Comparison of ENCODE assay signal across 12 cellular contexts in the genomic region with DNA sequence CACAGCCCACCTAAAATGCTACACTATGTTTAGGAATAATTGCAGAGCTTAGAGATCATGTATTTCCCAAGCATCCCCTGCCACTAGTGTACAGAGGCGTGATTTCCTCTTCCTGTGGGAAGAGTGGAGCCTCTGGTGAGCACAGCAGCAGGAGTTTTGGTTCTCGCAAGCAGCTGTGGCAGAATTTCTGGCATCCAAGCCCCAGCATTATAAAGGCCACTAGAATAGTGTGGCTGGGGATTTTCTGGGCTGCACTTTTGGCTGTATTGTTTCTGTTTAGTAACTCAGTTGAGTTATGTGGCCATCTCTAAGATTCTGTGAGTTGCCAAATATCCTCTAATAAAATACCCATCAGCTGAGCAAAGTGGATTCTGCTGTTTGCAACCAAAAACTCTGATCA.
"Had no signal": no experiment of that assay in that cellular context is flagged by ENCODE, and none has a peak within 500 bp of the region (broad histone marks: within the 10 kb centered on the region; RNA-seq: fewer than 3 reads in every experiment).

No MANE protein-coding gene starts in this region.

- H3K36me3 ChIP-seq: ascending aorta, thoracic aorta had no signal

- H3K4me3 Mint-ChIP-seq: activated CD4-positive, alpha-beta memory T cell treated with anti-CD3 and anti-CD28 coated beads for 36 hours; activated naive CD8-positive, alpha-beta T cell treated with anti-CD3 and anti-CD28 coated beads, Interleukin-2, amount 10 ng/mL, durations not matched to agents 7 days and 5 days; nephron progenitor cell; stimulated activated naive CD8-positive, alpha-beta T cell treated with anti-CD3 and anti-CD28 coated beads, Interleukin-15, Interleukin-2, amounts not matched to agents 100 ng/mL and 50 ng/mL, for 24 hours; T-helper 2 cell treated with Interferon-gamma antibody and Interleukin-4, amounts not matched to agents 5 μg/mL and 100 μg/mL, for 36 hours had no signal

- H3K4me3 ChIP-seq: ascending aorta, thoracic aorta had no signal

- H3K9me3 Mint-ChIP-seq: activated CD4-positive, alpha-beta memory T cell treated with anti-CD3 and anti-CD28 coated beads for 36 hours; activated naive CD8-positive, alpha-beta T cell treated with anti-CD3 and anti-CD28 coated beads, Interleukin-2, amount 10 ng/mL, durations not matched to agents 7 days and 5 days; nephron progenitor cell; stimulated activated naive CD8-positive, alpha-beta T cell treated with anti-CD3 and anti-CD28 coated beads, Interleukin-15, Interleukin-2, amounts not matched to agents 100 ng/mL and 50 ng/mL, for 24 hours; T-helper 2 cell treated with Interferon-gamma antibody and Interleukin-4, amounts not matched to agents 5 μg/mL and 100 μg/mL, for 36 hours had no signal

- DNase-seq: activated CD4-positive, alpha-beta memory T cell treated with anti-CD3 and anti-CD28 coated beads for 36 hours; activated naive CD8-positive, alpha-beta T cell treated with anti-CD3 and anti-CD28 coated beads, Interleukin-2, amount 10 ng/mL, durations not matched to agents 7 days and 5 days; activated T-cell treated with anti-CD3 and anti-CD28 coated beads, Interleukin-2, amount 50 U/mL, for 48 hours; effector CD4-positive, alpha-beta T cell; glutamatergic neuron; nephron progenitor cell; stimulated activated CD4-positive, alpha-beta T cell treated with anti-CD3 and anti-CD28 coated beads, Interleukin-12 subunit alpha, Interleukin-12 subunit beta, amount 100 ng/mL, for 4 hours; stimulated activated CD4-positive, alpha-beta T cell treated with anti-CD3 and anti-CD28 coated beads, Interleukin-2, amount 100 ng/mL, for 48 hours had no signal

- H3K36me3 Mint-ChIP-seq: activated CD4-positive, alpha-beta memory T cell treated with anti-CD3 and anti-CD28 coated beads for 36 hours; activated naive CD8-positive, alpha-beta T cell treated with anti-CD3 and anti-CD28 coated beads, Interleukin-2, amount 10 ng/mL, durations not matched to agents 7 days and 5 days had no signal

- H3K9me3 ChIP-seq: ascending aorta, thoracic aorta had no signal

- H3K27ac ChIP-seq: ascending aorta, thoracic aorta had no signal

- H3K27me3 ChIP-seq: ascending aorta had no signal

- H3K27ac Mint-ChIP-seq: activated CD4-positive, alpha-beta memory T cell treated with anti-CD3 and anti-CD28 coated beads for 36 hours; activated naive CD8-positive, alpha-beta T cell treated with anti-CD3 and anti-CD28 coated beads, Interleukin-2, amount 10 ng/mL, durations not matched to agents 7 days and 5 days; nephron progenitor cell; stimulated activated naive CD8-positive, alpha-beta T cell treated with anti-CD3 and anti-CD28 coated beads, Interleukin-15, Interleukin-2, amounts not matched to agents 100 ng/mL and 50 ng/mL, for 24 hours; T-helper 2 cell treated with Interferon-gamma antibody and Interleukin-4, amounts not matched to agents 5 μg/mL and 100 μg/mL, for 36 hours had no signal
